ENCODE assay signal across 11 cellular contexts in the genomic region with DNA sequence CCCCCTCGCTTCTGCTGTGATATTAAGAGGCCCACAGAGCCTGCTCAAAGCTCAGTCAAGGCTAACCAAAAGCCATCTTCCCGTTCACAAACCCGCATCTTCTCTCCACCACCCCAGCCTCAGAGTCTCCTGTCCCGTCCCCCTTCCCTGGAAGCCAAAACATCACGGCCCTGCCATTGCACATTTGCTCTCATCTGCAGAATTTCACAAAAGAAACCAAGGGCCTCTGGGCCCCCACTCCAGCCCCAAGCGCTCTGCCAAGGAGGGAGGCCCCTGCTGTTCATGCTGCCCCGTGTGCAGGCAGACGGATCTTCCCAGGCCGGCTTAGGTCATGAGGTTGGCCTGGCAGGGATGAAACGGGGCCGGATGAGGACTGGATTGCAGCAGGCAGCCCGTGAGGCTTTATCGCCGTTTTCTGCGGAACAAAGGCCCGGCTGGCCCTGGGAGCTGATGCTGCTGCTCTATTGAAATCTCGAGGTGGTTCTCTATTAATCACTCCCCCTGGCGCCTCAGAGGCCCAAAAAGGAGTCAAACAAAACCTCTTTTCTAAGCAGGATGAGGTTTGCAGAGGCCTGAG. TPM values are rescaled to one million over a fixed set of nuclear protein-coding genes. Genes with fewer than 3 reads are reported as not detected.
DNase-seq lines count a peak whose midpoint lies in the region; ATAC-seq and TF ChIP-seq lines count a peak whose summit lies in the region.
"Had no signal": no experiment of that assay in that cellular context is flagged by ENCODE, and none has a peak within 500 bp of the region (broad histone marks: within the 10 kb centered on the region; RNA-seq: fewer than 3 reads in every experiment).

No MANE protein-coding gene starts in this region.

- H3K27ac ChIP-seq in HUES48 (ENCODE audit: low read depth, low read length) = peak overlapping the region; percentile 50
- H3K27ac ChIP-seq in right lobe of liver = no peak overlapping the region
- H3K27ac ChIP-seq in stomach smooth muscle (ENCODE audit: low read length) = peak overlapping the region; percentile 41

- no peak overlapping the region for H3K9ac ChIP-seq in HUES48 (ENCODE audit: low read depth, low read length)
- H3K9ac ChIP-seq in stomach smooth muscle (ENCODE audit: low read length in 2 of 2) = peak overlapping the region; percentile 55 to 62

- 63% methylated on average over 4 of the region's 18 CpGs for WGBS in right lobe of liver (ENCODE audit: insufficient coverage, low coverage, low lambda C conversion rate, missing lambda C conversion rate)

- intact Hi-C loops in right lobe of liver (cut with DNase I) = no loop called here

- DNase-seq in epidermal melanocyte (ENCODE audit: insufficient read length, low spot score) (peak; percentile 50), right lobe of liver (peak in 2 of 3 donors; percentile 35 to 57), NCI-H510A treated with DMSO at 0.1 percent for 48 hours (lab: John Stamatoyannopoulos, UW) (no peak), NCI-H1930 (lab: John Stamatoyannopoulos, UW) (no peak)
- DNase-seq: DMS53; NCI-H345; stimulated activated naive CD4-positive, alpha-beta T cell treated with Interleukin-2 at 50 U/mL for 16 hours had no signal

- H3K9me3 ChIP-seq in HUES48 (ENCODE audit: control insufficient read depth, insufficient read depth, low read length) = no peaks in the 10 kb centered on the region; the same call in 1 of the 2 replicates
- H3K9me3 ChIP-seq in right lobe of liver = no peaks in the 10 kb centered on the region
- no peaks in the 10 kb centered on the region for H3K9me3 ChIP-seq in stomach smooth muscle (ENCODE audit: control insufficient read depth in 2 of 2, low read length in 2 of 2)

- H3K36me3 ChIP-seq in HUES48 (ENCODE audit: control insufficient read depth, insufficient read depth, low read length) = no peaks in the 10 kb centered on the region
- no peaks in the 10 kb centered on the region for H3K36me3 ChIP-seq in right lobe of liver
- H3K36me3 ChIP-seq in stomach smooth muscle (ENCODE audit: control insufficient read depth in 2 of 2, insufficient read depth in 2 of 2, low read length in 2 of 2) = no peaks in the 10 kb centered on the region

- H3K4me1 ChIP-seq in HUES48 (ENCODE audit: control insufficient read depth, insufficient read depth, low read length) = no peaks in the 10 kb centered on the region
- H3K4me1 ChIP-seq in right lobe of liver = no peaks in the 10 kb centered on the region
- peaks cover 11% of the 10 kb centered on the region for H3K4me1 ChIP-seq in stomach smooth muscle (ENCODE audit: control insufficient read depth, insufficient read depth, low read length)

- no peak for TF ChIP-seq POLR2A in right lobe of liver (IDR thresholded peaks at IDR 0.05)

- ATAC-seq in right lobe of liver = peak; percentile 49 to 64 (median 58)
- no peak for ATAC-seq in HG02870 (IDR thresholded peaks at IDR 0.05; ENCODE audit: unreplicated experiment)
- no peak for ATAC-seq in HG03571 (IDR thresholded peaks at IDR 0.05; ENCODE audit: unreplicated experiment)

- no peak for TF ChIP-seq CTCF in right lobe of liver (IDR thresholded peaks at IDR 0.05)

- H3K4me3 ChIP-seq in HUES48 (ENCODE audit: low read depth, low read length) = no peak overlapping the region
- H3K4me3 ChIP-seq in right lobe of liver = no peak overlapping the region
- peak overlapping the region; percentile 3 to 40 for H3K4me3 ChIP-seq in stomach smooth muscle (ENCODE audit: low read length in 2 of 2)

- H3K27me3 ChIP-seq in HUES48 (ENCODE audit: control insufficient read depth, insufficient read depth, low read length) (no peaks in the 10 kb centered on the region), right lobe of liver (no peaks in the 10 kb centered on the region), stomach smooth muscle (ENCODE audit: control insufficient read depth in 1 of 2, insufficient read depth in 2 of 2, low read length in 2 of 2) (no peaks in the 10 kb centered on the region)

RNA-seq across cellular contexts. Expression of a gene that starts 31.5 kb away (rescaled TPM):
- total RNA-seq in right lobe of liver = 1 to 10 TPM; 3.8 to 8.4 (median 6.9) TPM

Comparison
In these comparisons a context has a peak if more than half of its experiments do, and no peak if none do; other contexts are left out.
1. H3K27ac ChIP-seq: peak in HUES48 (single experiment) and stomach smooth muscle (single experiment); none in right lobe of liver (0 of 3).
2. H3K4me3 ChIP-seq: peak in stomach smooth muscle (2 of 2); none in HUES48 (single experiment) and right lobe of liver (0 of 3).
3. DNase-seq: peak in epidermal melanocyte (single experiment) and right lobe of liver (2 of 3); none in NCI-H510A treated with DMSO at 0.1 percent for 48 hours (single experiment) and NCI-H1930 (0 of 2).
4. ATAC-seq: peak in right lobe of liver (4 of 4); none in HG02870 (single experiment) and HG03571 (single experiment).